ENCODE assay signal across 30 cellular contexts in the genomic region with DNA sequence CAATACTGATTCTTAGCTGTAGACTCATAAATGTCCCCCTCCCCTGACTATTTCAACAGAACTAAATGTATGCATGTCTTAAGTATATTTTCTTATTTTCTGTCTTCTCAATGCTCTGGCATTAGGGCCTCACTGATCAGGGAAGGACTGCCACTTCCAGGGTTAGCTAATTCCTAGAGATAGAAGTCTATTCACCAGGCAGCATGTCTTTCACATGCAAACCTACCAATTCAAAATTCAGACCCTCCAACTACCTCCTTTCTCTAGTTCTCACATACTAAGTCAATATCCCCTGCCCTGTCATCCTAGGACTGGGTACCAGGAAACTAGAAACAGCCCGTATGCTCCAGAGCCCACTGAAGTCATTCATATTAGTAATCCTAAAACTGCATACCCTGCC.
"Had no signal": no experiment of that assay in that cellular context is flagged by ENCODE, and none has a peak within 500 bp of the region (broad histone marks: within the 10 kb centered on the region; RNA-seq: fewer than 3 reads in every experiment).

No MANE protein-coding gene starts in this region.

- H3K4me3 Mint-ChIP-seq: activated CD4-positive, alpha-beta memory T cell treated with anti-CD3 and anti-CD28 coated beads, Interleukin-2, amount 10 ng/mL, durations not matched to agents 7 days and 5 days; activated CD4-positive, alpha-beta T cell treated with anti-CD3 and anti-CD28 coated beads, Interleukin-2, amount 10 ng/mL, durations not matched to agents 7 days and 5 days; activated naive CD8-positive, alpha-beta T cell; activated T-cell treated with anti-CD3 and anti-CD28 coated beads, Interleukin-2, amount 50 U/mL, for 24 hours; activated T-cell treated with anti-CD3 and anti-CD28 coated beads, Interleukin-2, amount 50 U/mL, for 72 hours; central memory CD8-positive, alpha-beta T cell; effector memory CD8-positive, alpha-beta T cell; T-helper 2 cell treated with Interferon-gamma antibody and Interleukin-4, amounts not matched to agents 5 μg/mL and 100 μg/mL, for 36 hours had no signal

- H3K27ac ChIP-seq: brain microvascular endothelial cell, coronary artery, esophagus muscularis mucosa, foreskin keratinocyte, gastrocnemius medialis had no signal

- H3K9me3 ChIP-seq: esophagus muscularis mucosa, gastrocnemius medialis had no signal

- H3K27me3 Mint-ChIP-seq: activated CD4-positive, alpha-beta memory T cell treated with anti-CD3 and anti-CD28 coated beads, Interleukin-2, amount 10 ng/mL, durations not matched to agents 7 days and 5 days; activated CD4-positive, alpha-beta T cell treated with anti-CD3 and anti-CD28 coated beads, Interleukin-2, amount 10 ng/mL, durations not matched to agents 7 days and 5 days; activated naive CD8-positive, alpha-beta T cell; activated T-cell treated with anti-CD3 and anti-CD28 coated beads, Interleukin-2, amount 50 U/mL, for 24 hours; central memory CD8-positive, alpha-beta T cell; effector memory CD8-positive, alpha-beta T cell; T-helper 17 cell had no signal

- H3K36me3 ChIP-seq: brain microvascular endothelial cell had no signal

- ATAC-seq: activated T-cell treated with anti-CD3 and anti-CD28 coated beads, Interleukin-2, amount 50 U/mL, for 72 hours; effector memory CD8-positive, alpha-beta T cell; foreskin keratinocyte; gastrocnemius medialis; T-helper 17 cell had no signal

- H3K27me3 ChIP-seq: brain microvascular endothelial cell, esophagus muscularis mucosa, foreskin keratinocyte, gastrocnemius medialis had no signal

- H3K27ac Mint-ChIP-seq: activated CD4-positive, alpha-beta memory T cell treated with anti-CD3 and anti-CD28 coated beads, Interleukin-2, amount 10 ng/mL, durations not matched to agents 7 days and 5 days; activated CD4-positive, alpha-beta T cell treated with anti-CD3 and anti-CD28 coated beads, Interleukin-2, amount 10 ng/mL, durations not matched to agents 7 days and 5 days; activated naive CD8-positive, alpha-beta T cell; activated T-cell treated with anti-CD3 and anti-CD28 coated beads, Interleukin-2, amount 50 U/mL, for 24 hours; activated T-cell treated with anti-CD3 and anti-CD28 coated beads, Interleukin-2, amount 50 U/mL, for 72 hours; T-helper 17 cell; T-helper 2 cell treated with Interferon-gamma antibody and Interleukin-4, amounts not matched to agents 5 μg/mL and 100 μg/mL, for 36 hours had no signal

- H3K4me1 ChIP-seq: esophagus muscularis mucosa, foreskin keratinocyte, gastrocnemius medialis had no signal

- H3K4me1 Mint-ChIP-seq: central memory CD8-positive, alpha-beta T cell; T-helper 17 cell had no signal

- H3K9me3 Mint-ChIP-seq: activated CD4-positive, alpha-beta memory T cell treated with anti-CD3 and anti-CD28 coated beads, Interleukin-2, amount 10 ng/mL, durations not matched to agents 7 days and 5 days; activated CD4-positive, alpha-beta T cell treated with anti-CD3 and anti-CD28 coated beads, Interleukin-2, amount 10 ng/mL, durations not matched to agents 7 days and 5 days; activated T-cell treated with anti-CD3 and anti-CD28 coated beads, Interleukin-2, amount 50 U/mL, for 24 hours; activated T-cell treated with anti-CD3 and anti-CD28 coated beads, Interleukin-2, amount 50 U/mL, for 72 hours; central memory CD8-positive, alpha-beta T cell; effector memory CD8-positive, alpha-beta T cell; T-helper 2 cell treated with Interferon-gamma antibody and Interleukin-4, amounts not matched to agents 5 μg/mL and 100 μg/mL, for 36 hours had no signal

- DNase-seq: activated CD4-positive, alpha-beta memory T cell treated with anti-CD3 and anti-CD28 coated beads, Interleukin-2, amount 10 ng/mL, durations not matched to agents 7 days and 5 days; activated CD4-positive, alpha-beta T cell treated with anti-CD3 and anti-CD28 coated beads for 1 hour; activated CD4-positive, alpha-beta T cell treated with anti-CD3 and anti-CD28 coated beads for 4 hours; activated CD4-positive, alpha-beta T cell treated with anti-CD3 and anti-CD28 coated beads, Interleukin-2, amount 10 ng/mL, durations not matched to agents 7 days and 5 days; activated CD4-positive, alpha-beta T cell treated with anti-CD3 and anti-CD28 coated beads, Interleukin-2, amount 50 U/mL, for 4 hours; activated CD8-positive, alpha-beta memory T cell treated with anti-CD3 and anti-CD28 coated beads, Interleukin-2, amount 50 U/mL, for 48 hours; activated effector memory CD4-positive, alpha-beta T cell treated with Interleukin-2 at 50 U/mL for 16 hours; activated gamma-delta T cell treated with Interleukin-2 at 50 U/mL for 16 hours; activated naive CD4-positive, alpha-beta T cell treated with anti-CD3 and anti-CD28 coated beads, Interleukin-2, amount 50 U/mL, for 16 hours; activated naive CD4-positive, alpha-beta T cell treated with Interleukin-2 at 50 U/mL for 16 hours; activated T-cell treated with anti-CD3 and anti-CD28 coated beads for 4 hours; activated T-cell treated with anti-CD3 and anti-CD28 coated beads, Interleukin-2, amount 50 U/mL, for 24 hours; activated T-cell treated with anti-CD3 and anti-CD28 coated beads, Interleukin-2, amount 50 U/mL, for 72 hours; amniotic stem cell; anterior cingulate cortex; brain microvascular endothelial cell; dermis blood vessel endothelial cell; effector CD4-positive, alpha-beta T cell; effector memory CD8-positive, alpha-beta T cell; erythroblast; foreskin keratinocyte; gastrocnemius medialis; T-helper 1 cell; T-helper 17 cell; T1000 had no signal

- H3K4me3 ChIP-seq: coronary artery, esophagus muscularis mucosa, gastrocnemius medialis had no signal
